Comparison of ENCODE assay signal across 32 cellular contexts in genomic region chr5:145495171-145495570, GRCh38.
DNase-seq lines count a peak whose midpoint lies in the region; ATAC-seq and TF ChIP-seq lines count a peak whose summit lies in the region.
"Had no signal": no experiment of that assay in that cellular context is flagged by ENCODE, and none has a peak within 500 bp of the region (broad histone marks: within the 10 kb centered on the region; RNA-seq: fewer than 3 reads in every experiment).

No MANE protein-coding gene starts in this region.

- ATAC-seq in HCT116 (no peak), HG03045 (IDR thresholded peaks at IDR 0.05; ENCODE audit: unreplicated experiment) (no peak), HG02798 (IDR thresholded peaks at IDR 0.05; ENCODE audit: poor library complexity, unreplicated experiment) (no peak), Right ventricle myocardium superior (ENCODE audit: poor library complexity) (no peak)
- ATAC-seq in natural killer cell treated with Interleukin-12 subunit alpha and Interleukin-12 subunit beta and Interleukin-15 and Interleukin-18, amount 100 ng/mL, for 72 hours = no peak
- ATAC-seq: activated CD8-positive, alpha-beta memory T cell treated with anti-CD3 and anti-CD28 coated beads, Interleukin-2, amount 10 ng/mL, durations not matched to agents 7 days and 5 days; activated T-cell treated with anti-CD3 and anti-CD28 coated beads, Interleukin-2, amount 50 U/mL, for 72 hours; effector memory CD8-positive, alpha-beta T cell; left ventricle myocardium superior; naive thymus-derived CD8-positive, alpha-beta T cell; WTC11 had no signal

- TF ChIP-seq POLR2A in HCT116 (IDR thresholded peaks at IDR 0.05; ENCODE audit: borderline replicate concordance, extremely low read depth, insufficient read depth, insufficient read length) = no peak

- H3K27ac ChIP-seq in HCT116 (ENCODE audit: low read depth, low read length) = no peak overlapping the region
- no peak overlapping the region for H3K27ac ChIP-seq in mammary epithelial cell (ENCODE audit: insufficient read depth, low read depth, low read length)
- H3K27ac ChIP-seq: brain microvascular endothelial cell, gastrocnemius medialis, parathyroid adenoma had no signal

- H3K9me3 ChIP-seq in HCT116 (ENCODE audit: control insufficient read depth in 1 of 2, insufficient read depth in 1 of 2, low read depth in 1 of 2, low read length in 2 of 2) (no peaks in the 10 kb centered on the region), mammary epithelial cell (replicated peaks; ENCODE audit: insufficient read depth, low read length) (no peaks in the 10 kb centered on the region)
- H3K9me3 ChIP-seq: gastrocnemius medialis had no signal

- intact Hi-C loops in HCT116 (cut with micrococcal nuclease) = no loop called here
- intact Hi-C loops in mammary epithelial cell (cut with micrococcal nuclease) = no loop called here
- intact Hi-C loops in Right ventricle myocardium superior (cut with DNase I) = no loop called here

- H3K36me3 ChIP-seq in HCT116 (ENCODE audit: control insufficient read depth in 1 of 2, insufficient read depth in 2 of 2, low read length in 2 of 2) = no peaks in the 10 kb centered on the region
- no peaks in the 10 kb centered on the region for H3K36me3 ChIP-seq in mammary epithelial cell (ENCODE audit: insufficient read depth, low read length)
- H3K36me3 ChIP-seq: brain microvascular endothelial cell, gastrocnemius medialis had no signal

- H3K9me3 Mint-ChIP-seq in natural killer cell treated with Interleukin-12 subunit alpha and Interleukin-12 subunit beta and Interleukin-15 and Interleukin-18, amount 100 ng/mL, for 72 hours = peaks cover 10% of the 10 kb centered on the region
- H3K9me3 Mint-ChIP-seq: WTC11 had no signal

- 100% methylated on average over 1 of the region's 1 CpG for WGBS in mammary epithelial cell (ENCODE audit: low coverage, missing lambda C conversion rate)

- H3K9me2 ChIP-seq in HCT116 (ENCODE audit: insufficient read depth) = no peaks in the 10 kb centered on the region

- no peaks in the 10 kb centered on the region for H3K36me3 Mint-ChIP-seq in natural killer cell treated with Interleukin-12 subunit alpha and Interleukin-12 subunit beta and Interleukin-15 and Interleukin-18, amount 100 ng/mL, for 72 hours
- H3K36me3 Mint-ChIP-seq: activated CD8-positive, alpha-beta memory T cell treated with anti-CD3 and anti-CD28 coated beads, Interleukin-2, amount 10 ng/mL, durations not matched to agents 7 days and 5 days; naive thymus-derived CD8-positive, alpha-beta T cell; WTC11 had no signal

- no peak overlapping the region for H3K4me3 Mint-ChIP-seq in natural killer cell treated with Interleukin-12 subunit alpha and Interleukin-12 subunit beta and Interleukin-15 and Interleukin-18, amount 100 ng/mL, for 72 hours
- H3K4me3 Mint-ChIP-seq: activated CD8-positive, alpha-beta memory T cell treated with anti-CD3 and anti-CD28 coated beads, Interleukin-2, amount 10 ng/mL, durations not matched to agents 7 days and 5 days; activated T-cell treated with anti-CD3 and anti-CD28 coated beads, Interleukin-2, amount 50 U/mL, for 72 hours; effector memory CD8-positive, alpha-beta T cell; immature natural killer cell; naive thymus-derived CD8-positive, alpha-beta T cell; WTC11 had no signal

- RAD21 ChIA-PET in HCT116 (lab: Charles Lee; ENCODE audit: low non-redundant PET in 1 of 2, low total read pairs in 2 of 2, uncharacterized antibody in 2 of 2, unreplicated experiment in 2 of 2) = no interaction called here

- H2AFZ ChIP-seq in HCT116 (ENCODE audit: low read depth, low read length, poor library complexity, severe bottlenecking) = no peak overlapping the region
- H2AFZ ChIP-seq in mammary epithelial cell (ENCODE audit: low read depth, low read length) = no peak overlapping the region
- H2AFZ ChIP-seq: parathyroid adenoma had no signal

- H3K4me1 ChIP-seq in HCT116 (ENCODE audit: control insufficient read depth in 1 of 2, insufficient read depth in 2 of 2, low read length in 2 of 2) (peaks cover 12 to 26% of the 10 kb centered on the region in 2 experiments), mammary epithelial cell (ENCODE audit: insufficient read depth, low read length) (peaks cover 10% of the 10 kb centered on the region)
- H3K4me1 ChIP-seq: gastrocnemius medialis, parathyroid adenoma had no signal

- no peak overlapping the region for H3K4me3 ChIP-seq in HCT116 (replicated peaks in 1 of 2; ENCODE audit: low read depth in 1 of 2, low read length in 2 of 2)
- H3K4me3 ChIP-seq in mammary epithelial cell (replicated peaks in 1 of 3; ENCODE audit: insufficient read depth in 1 of 3, low read depth in 2 of 3, low read length in 3 of 3) = no peak overlapping the region
- H3K4me3 ChIP-seq: coronary artery, gastrocnemius medialis had no signal

- H3K27me3 Mint-ChIP-seq in natural killer cell treated with Interleukin-12 subunit alpha and Interleukin-12 subunit beta and Interleukin-15 and Interleukin-18, amount 100 ng/mL, for 72 hours = no peaks in the 10 kb centered on the region
- H3K27me3 Mint-ChIP-seq: activated CD8-positive, alpha-beta memory T cell treated with anti-CD3 and anti-CD28 coated beads, Interleukin-2, amount 10 ng/mL, durations not matched to agents 7 days and 5 days; effector memory CD8-positive, alpha-beta T cell had no signal

- POLR2A ChIA-PET in HCT116 (lab: Charles Lee) = interaction anchor here (1.0 kb wide), 1 partner anchor 11 kb away, joined by 5 read pairs; no protein-coding TSS in a partner anchor

- no peak overlapping the region for H3K9ac ChIP-seq in HCT116 (ENCODE audit: low read length)
- H3K9ac ChIP-seq in mammary epithelial cell (ENCODE audit: insufficient read depth, low read length) = no peak overlapping the region
- H3K9ac ChIP-seq: parathyroid adenoma had no signal

- in situ Hi-C loops in mammary epithelial cell (cut with MboI; ENCODE audit: low sequenced_read_pairs in 2 of 2) = no loop called here

- no peaks in the 10 kb centered on the region for H3K79me2 ChIP-seq in HCT116 (ENCODE audit: insufficient read depth, low read length)
- H3K79me2 ChIP-seq in mammary epithelial cell (ENCODE audit: insufficient read depth, low read length) = no peaks in the 10 kb centered on the region
- H3K79me2 ChIP-seq: parathyroid adenoma had no signal

- CTCF ChIA-PET in HCT116 (lab: Charles Lee) (interaction anchor here (1.2 kb wide), 1 partner anchor 7 kb away, joined by 3 read pairs; no protein-coding TSS in a partner anchor), mammary epithelial cell (lab: Charles Lee; ENCODE audit: low non-redundant PET) (no interaction called here)

- TF ChIP-seq RAD21 in HCT116 (IDR thresholded peaks at IDR 0.05; ENCODE audit: low read depth) = no peak

- no peaks in the 10 kb centered on the region for H4K20me1 ChIP-seq in HCT116 (ENCODE audit: insufficient read depth)
- no peaks in the 10 kb centered on the region for H4K20me1 ChIP-seq in mammary epithelial cell (ENCODE audit: insufficient read depth, low read length)

- no peak overlapping the region for H3K27ac Mint-ChIP-seq in natural killer cell treated with Interleukin-12 subunit alpha and Interleukin-12 subunit beta and Interleukin-15 and Interleukin-18, amount 100 ng/mL, for 72 hours
- H3K27ac Mint-ChIP-seq: activated CD8-positive, alpha-beta memory T cell treated with anti-CD3 and anti-CD28 coated beads, Interleukin-2, amount 10 ng/mL, durations not matched to agents 7 days and 5 days; activated T-cell treated with anti-CD3 and anti-CD28 coated beads, Interleukin-2, amount 50 U/mL, for 72 hours; effector memory CD8-positive, alpha-beta T cell; immature natural killer cell; naive thymus-derived CD8-positive, alpha-beta T cell; WTC11 had no signal

- dilution Hi-C loops in mammary epithelial cell (cut with HindIII; ENCODE audit: low sequenced_read_pairs) = no loop called here

- no peak for TF ChIP-seq CTCF in HCT116 (IDR thresholded peaks at IDR 0.05 in 2 of 3, conservative IDR thresholded peaks at IDR 0.05 in 1 of 3; ENCODE audit: borderline replicate concordance in 1 of 3, insufficient read depth in 1 of 3, low read depth in 2 of 3, low read length in 2 of 3)
- TF ChIP-seq CTCF in mammary epithelial cell (conservative IDR thresholded peaks at IDR 0.05 in 1 of 2, IDR thresholded peaks at IDR 0.05 in 1 of 2; ENCODE audit: extremely low read depth in 1 of 2, insufficient read depth in 1 of 2, low read depth in 1 of 2, low read length in 2 of 2) = no peak

- no peaks in the 10 kb centered on the region for H3K4me1 Mint-ChIP-seq in natural killer cell treated with Interleukin-12 subunit alpha and Interleukin-12 subunit beta and Interleukin-15 and Interleukin-18, amount 100 ng/mL, for 72 hours (ENCODE audit: low read depth in 2 of 2)
- H3K4me1 Mint-ChIP-seq: activated CD8-positive, alpha-beta memory T cell treated with anti-CD3 and anti-CD28 coated beads, Interleukin-2, amount 10 ng/mL, durations not matched to agents 7 days and 5 days; immature natural killer cell; naive thymus-derived CD8-positive, alpha-beta T cell had no signal

- peak overlapping the region; percentile 34 for H3K4me2 ChIP-seq in HCT116 (ENCODE audit: low read length)
- peak overlapping the region; percentile 20 for H3K4me2 ChIP-seq in mammary epithelial cell (ENCODE audit: insufficient read depth, low read depth, low read length)

- DNase-seq in HCT116 (ENCODE audit: low read depth, low spot score) (no peak), mammary epithelial cell (no peak), fibroblast of the conjunctiva (ENCODE audit: low read depth) (peak; percentile 65), superior temporal gyrus (ENCODE audit: extremely low spot score) (peak; percentile 19), Right ventricle myocardium superior (no peak)
- DNase-seq in natural killer cell treated with Interleukin-12 subunit alpha and Interleukin-12 subunit beta and Interleukin-15 and Interleukin-18, amount 100 ng/mL, for 72 hours (ENCODE audit: low spot score) = no peak
- DNase-seq: activated CD4-positive, alpha-beta T cell treated with anti-CD3 and anti-CD28 coated beads, Interleukin-2, amount 50 U/mL, for 1 hour; activated CD8-positive, alpha-beta memory T cell treated with anti-CD3 and anti-CD28 coated beads, Interleukin-2, amount 10 ng/mL, durations not matched to agents 7 days and 5 days; activated naive CD4-positive, alpha-beta T cell; activated T-cell treated with anti-CD3 and anti-CD28 coated beads, Interleukin-2, amount 50 U/mL, for 72 hours; C1 segment of cervical spinal cord; COR-L47; effector memory CD8-positive, alpha-beta T cell; gastrocnemius medialis; GDM1; hypothalamus; immature natural killer cell; left ventricle myocardium superior; midbrain; naive thymus-derived CD8-positive, alpha-beta T cell; NCI-H1105; NCI-H2029; NCI-H524 treated with DMSO at 0.1 percent for 48 hours; NK-92 treated with Interleukin-12 subunit alpha and Interleukin-12 subunit beta, amount 100 ng/mL, for 24 hours; SHP77 treated with DMSO at 0.1 percent for 48 hours; stimulated activated CD4-positive, alpha-beta T cell treated with anti-CD3 and anti-CD28 coated beads, Interleukin-2, amount 100 ng/mL, for 24 hours had no signal

- no peaks in the 10 kb centered on the region for H3K27me3 ChIP-seq in HCT116 (ENCODE audit: insufficient read depth, low read length)
- H3K27me3 ChIP-seq in mammary epithelial cell (ENCODE audit: insufficient read depth, low read length) = no peaks in the 10 kb centered on the region
- H3K27me3 ChIP-seq: brain microvascular endothelial cell, gastrocnemius medialis had no signal

- BruUV-seq in HCT116 (replicated peaks; lab: Mats Ljungman, UMichigan) = no TSS peak
- BruUV-seq in mammary epithelial cell (replicated peaks; lab: Mats Ljungman, UMichigan) = no TSS peak

Comparison
In these comparisons a context has a peak if more than half of its experiments do, and no peak if none do; other contexts are left out.
1. DNase-seq: peak in fibroblast of the conjunctiva (single experiment) and superior temporal gyrus (single experiment); none in HCT116 (single experiment), mammary epithelial cell (single experiment), natural killer cell treated with Interleukin-12 subunit alpha and Interleukin-12 subunit beta and Interleukin-15 and Interleukin-18, amount 100 ng/mL, for 72 hours (single experiment) and Right ventricle myocardium superior (single experiment).